In genomic region chr1:12171206-12172041, GRCh38 we compare ENCODE assay signal across 16 cellular contexts. TPM values are rescaled to one million over a fixed set of nuclear protein-coding genes. Genes with fewer than 3 reads are reported as not detected.
DNase-seq lines count a peak whose midpoint lies in the region; ATAC-seq and TF ChIP-seq lines count a peak whose summit lies in the region.
"Had no signal": no experiment of that assay in that cellular context is flagged by ENCODE, and none has a peak within 500 bp of the region (broad histone marks: within the 10 kb centered on the region; RNA-seq: fewer than 3 reads in every experiment).

No MANE protein-coding gene starts in this region.

- no peak for ATAC-seq in naive thymus-derived CD4-positive, alpha-beta T cell
- ATAC-seq in GM18505 (IDR thresholded peaks at IDR 0.05; ENCODE audit: unreplicated experiment) = no peak
- ATAC-seq in HG03460 (IDR thresholded peaks at IDR 0.05; ENCODE audit: unreplicated experiment) = no peak
- ATAC-seq: WTC11 had no signal

- H3K9me3 Mint-ChIP-seq in activated naive CD4-positive, alpha-beta T cell treated with anti-CD3 and anti-CD28 coated beads, Interleukin-2, amount 10 ng/mL, durations not matched to agents 7 days and 5 days = no peaks in the 10 kb centered on the region
- H3K9me3 Mint-ChIP-seq in naive thymus-derived CD4-positive, alpha-beta T cell = peaks cover 0 to 3% (median 0%) of the 10 kb centered on the region in 11 donors
- H3K9me3 Mint-ChIP-seq: WTC11 had no signal

- no peak overlapping the region for H3K4me3 ChIP-seq in naive thymus-derived CD4-positive, alpha-beta T cell (ENCODE audit: low read length)
- H3K4me3 ChIP-seq: BLaER1 had no signal

- intact Hi-C loops in naive thymus-derived CD4-positive, alpha-beta T cell (cut with micrococcal nuclease) = no loop called here

- peak overlapping the region; percentile 68 for H3K4me3 Mint-ChIP-seq in activated naive CD4-positive, alpha-beta T cell treated with anti-CD3 and anti-CD28 coated beads, Interleukin-2, amount 10 ng/mL, durations not matched to agents 7 days and 5 days
- H3K4me3 Mint-ChIP-seq in naive thymus-derived CD4-positive, alpha-beta T cell = peak overlapping the region in 2 of 10 donors; percentile 46 to 82
- H3K4me3 Mint-ChIP-seq: WTC11 had no signal

- H3K4me1 ChIP-seq in naive thymus-derived CD4-positive, alpha-beta T cell (ENCODE audit: control insufficient read depth in 2 of 2, insufficient read depth in 2 of 2, low read length in 2 of 2) = peaks cover 51 to 66% of the 10 kb centered on the region in 2 donors

- peaks cover 67% of the 10 kb centered on the region for H3K36me3 Mint-ChIP-seq in activated naive CD4-positive, alpha-beta T cell treated with anti-CD3 and anti-CD28 coated beads, Interleukin-2, amount 10 ng/mL, durations not matched to agents 7 days and 5 days
- H3K36me3 Mint-ChIP-seq in naive thymus-derived CD4-positive, alpha-beta T cell = peaks cover 3 to 50% (median 5%) of the 10 kb centered on the region in 5 donors
- H3K36me3 Mint-ChIP-seq: WTC11 had no signal

- DNase-seq in stimulated activated naive CD4-positive, alpha-beta T cell treated with Interleukin-2 at 50 U/mL for 16 hours (lab: John Stamatoyannopoulos, UW) = peak; percentile 26
- DNase-seq in stimulated activated naive CD4-positive, alpha-beta T cell (lab: John Stamatoyannopoulos, UW) = no peak
- no peak for DNase-seq in activated naive CD4-positive, alpha-beta T cell treated with anti-CD3 and anti-CD28 coated beads, Interleukin-2, amount 10 ng/mL, durations not matched to agents 7 days and 5 days
- peak in 2 of 9 donors; percentile 28 to 34 for DNase-seq in naive thymus-derived CD4-positive, alpha-beta T cell
- DNase-seq in H4 (ENCODE audit: low spot score) (no peak), NCI-H345 treated with DMSO at 0.1 percent for 48 hours (lab: John Stamatoyannopoulos, UW; ENCODE audit: unreplicated experiment) (no peak)
- DNase-seq: cortex of kidney, Kasumi-1, NCI-H2029, NCI-H82 had no signal

- no peaks in the 10 kb centered on the region for H3K27me3 ChIP-seq in naive thymus-derived CD4-positive, alpha-beta T cell (ENCODE audit: control insufficient read depth in 2 of 2, insufficient read depth in 2 of 2, low read length in 2 of 2)
- H3K27me3 ChIP-seq: BLaER1 had no signal

- peak overlapping the region; percentile 99 for H3K27ac Mint-ChIP-seq in activated naive CD4-positive, alpha-beta T cell treated with anti-CD3 and anti-CD28 coated beads, Interleukin-2, amount 10 ng/mL, durations not matched to agents 7 days and 5 days
- peak overlapping the region; percentile 90 to 100 (median 98) for H3K27ac Mint-ChIP-seq in naive thymus-derived CD4-positive, alpha-beta T cell
- H3K27ac Mint-ChIP-seq: WTC11 had no signal

- CTCF ChIA-PET in activated naive CD4-positive, alpha-beta T cell treated with anti-CD3 and anti-CD28 coated beads, Interleukin-2, amount 10 ng/mL, durations not matched to agents 7 days and 5 days (lab: Charles Lee) = interaction anchor here (2.9 kb wide), 1 partner anchor 47 kb away, joined by 18 read pairs; no protein-coding TSS in a partner anchor
- CTCF ChIA-PET in naive thymus-derived CD4-positive, alpha-beta T cell (lab: Charles Lee) = no interaction called here

- POLR2A ChIA-PET in naive thymus-derived CD4-positive, alpha-beta T cell (lab: Charles Lee) = interaction anchor here (1.3 to 2.4 kb wide), 2 partner anchors 11 to 21 kb away, joined by 3 to 20 read pairs; no protein-coding TSS in a partner anchor

- TF ChIP-seq POLR2A in GM18505 (IDR thresholded peaks at IDR 0.05; ENCODE audit: borderline replicate concordance, extremely low read depth, insufficient read depth, insufficient read length) = no peak

- no peaks in the 10 kb centered on the region for H3K27me3 Mint-ChIP-seq in activated naive CD4-positive, alpha-beta T cell treated with anti-CD3 and anti-CD28 coated beads, Interleukin-2, amount 10 ng/mL, durations not matched to agents 7 days and 5 days
- H3K27me3 Mint-ChIP-seq in naive thymus-derived CD4-positive, alpha-beta T cell = no peaks in the 10 kb centered on the region

- H3K4me1 Mint-ChIP-seq in activated naive CD4-positive, alpha-beta T cell treated with anti-CD3 and anti-CD28 coated beads, Interleukin-2, amount 10 ng/mL, durations not matched to agents 7 days and 5 days = peaks cover 88% of the 10 kb centered on the region
- peaks cover 54 to 88% (median 84%) of the 10 kb centered on the region in 7 donors for H3K4me1 Mint-ChIP-seq in naive thymus-derived CD4-positive, alpha-beta T cell

- peak overlapping the region; percentile 92 for H3K27ac ChIP-seq in naive thymus-derived CD4-positive, alpha-beta T cell (ENCODE audit: low read depth, low read length)
- H3K27ac ChIP-seq: BLaER1 had no signal

- H3K9me3 ChIP-seq in naive thymus-derived CD4-positive, alpha-beta T cell (ENCODE audit: control insufficient read depth in 2 of 3, low read length in 3 of 3) = no peaks in the 10 kb centered on the region
- H3K9me3 ChIP-seq: BLaER1 had no signal

- H3K36me3 ChIP-seq in naive thymus-derived CD4-positive, alpha-beta T cell (ENCODE audit: control insufficient read depth in 2 of 3, insufficient read depth in 3 of 3, low read length in 3 of 3) = no peaks in the 10 kb centered on the region
- H3K36me3 ChIP-seq: BLaER1 had no signal

RNA-seq across cellular contexts. Expression of gene TNFRSF1B, which starts 4.6 kb away (rescaled TPM):
- total RNA-seq in naive thymus-derived CD4-positive, alpha-beta T cell = 100 to 1,000 TPM in 2 of 5 experiments, 10 to 100 TPM in 3; 38.6 to 278 (median 60.3) TPM
- polyA plus RNA-seq in naive thymus-derived CD4-positive, alpha-beta T cell = 10 to 100 TPM; 30.1 to 48.2 TPM
- 0.47 and 0.93 TPM in 2 replicates for total RNA-seq in H4 (2014; rRNA removed; shearing (Covaris generic))
- total RNA-seq: G401 had no signal
- polyA plus RNA-seq: neural cell had no signal

RNA-seq across cellular contexts. Expression of gene VPS13D, which starts 58.4 kb away (rescaled TPM):
- total RNA-seq in naive thymus-derived CD4-positive, alpha-beta T cell = 10 to 100 TPM; 43.8 to 94.4 (median 77.3) TPM
- polyA plus RNA-seq in naive thymus-derived CD4-positive, alpha-beta T cell = 10 to 100 TPM in 1 of 2 donors, 1 to 10 TPM in 1; 6.5 to 13.5 TPM
- total RNA-seq in H4 (2014; rRNA removed; shearing (Covaris generic)) = 6.9 and 9.6 TPM in 2 replicates

Comparison
In these comparisons a context has a peak if more than half of its experiments do, and no peak if none do; other contexts are left out.
1. RNA of gene TNFRSF1B, which starts 4.6 kb away (total RNA-seq): 38.6 to 278 TPM in naive thymus-derived CD4-positive, alpha-beta T cell; 0.47 to 0.93 TPM in H4; every median in the first group is over 10 times any median in the second.